ENCODE assay signal across 11 cellular contexts in the genomic region with DNA sequence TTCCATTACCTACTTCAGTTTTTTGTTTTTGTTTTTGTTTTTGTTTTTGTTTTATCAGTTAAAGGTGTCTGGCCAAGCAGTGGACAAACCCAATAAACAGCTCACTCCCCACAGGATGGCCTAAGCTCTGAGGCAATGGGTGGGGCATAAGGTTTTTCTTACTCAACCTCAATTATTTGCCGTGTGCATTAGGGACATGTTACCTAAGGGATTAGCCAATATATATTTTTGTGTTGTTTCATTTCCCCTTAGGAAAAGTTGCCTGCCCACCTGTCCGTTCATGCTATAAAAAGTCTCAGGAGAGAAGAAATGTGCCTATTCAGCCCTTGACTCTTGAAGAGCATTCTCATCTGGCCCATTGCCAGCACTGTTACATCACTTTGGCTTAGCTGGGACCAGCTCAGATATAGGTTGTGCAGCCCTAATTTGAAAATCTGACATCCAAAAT. TPM values are rescaled to one million over a fixed set of nuclear protein-coding genes. Genes with fewer than 3 reads are reported as not detected.
DNase-seq lines count a peak whose midpoint lies in the region; ATAC-seq and TF ChIP-seq lines count a peak whose summit lies in the region.
"Had no signal": no experiment of that assay in that cellular context is flagged by ENCODE, and none has a peak within 500 bp of the region (broad histone marks: within the 10 kb centered on the region; RNA-seq: fewer than 3 reads in every experiment).

No MANE protein-coding gene starts in this region.

- no peak overlapping the region for H3K27ac Mint-ChIP-seq in T-helper 17 cell
- H3K27ac Mint-ChIP-seq: activated CD4-positive, alpha-beta memory T cell treated with anti-CD3 and anti-CD28 coated beads, Interleukin-2, amount 10 ng/mL, durations not matched to agents 7 days and 5 days had no signal

- ATAC-seq in HG03095 (IDR thresholded peaks at IDR 0.05; ENCODE audit: unreplicated experiment) = no peak
- ATAC-seq in T-helper 17 cell = no peak

- peak; percentile 23 for DNase-seq in HCEC 1CT
- DNase-seq in NCI-H1436 (lab: John Stamatoyannopoulos, UW) = peak; percentile 50
- peak; percentile 56 for DNase-seq in amniotic epithelial cell (ENCODE audit: low read depth)
- DNase-seq in lung microvascular endothelial cell (ENCODE audit: low read depth in 2 of 2) = peak; percentile 8 to 47
- no peak for DNase-seq in GM20000 (ENCODE audit: low spot score)
- no peak for DNase-seq in SK-N-DZ (ENCODE audit: low spot score)
- no peak for DNase-seq in T-helper 17 cell
- DNase-seq: activated CD4-positive, alpha-beta memory T cell treated with anti-CD3 and anti-CD28 coated beads, Interleukin-2, amount 10 ng/mL, durations not matched to agents 7 days and 5 days; brain microvascular endothelial cell had no signal

- H3K4me1 Mint-ChIP-seq in T-helper 17 cell = peaks cover 8% of the 10 kb centered on the region

- no peak for TF ChIP-seq CTCF in GM20000 (IDR thresholded peaks at IDR 0.05; ENCODE audit: extremely low read depth, missing control alignments)

- H3K4me3 Mint-ChIP-seq in T-helper 17 cell = no peak overlapping the region
- H3K4me3 Mint-ChIP-seq: activated CD4-positive, alpha-beta memory T cell treated with anti-CD3 and anti-CD28 coated beads, Interleukin-2, amount 10 ng/mL, durations not matched to agents 7 days and 5 days; neural crest cell had no signal

- H3K9me3 ChIP-seq in T-helper 17 cell (ENCODE audit: control insufficient read depth, low read length, poor library complexity, severe bottlenecking) = no peaks in the 10 kb centered on the region

- H3K27me3 Mint-ChIP-seq in T-helper 17 cell = peaks cover 46% of the 10 kb centered on the region

- no peaks in the 10 kb centered on the region for H3K36me3 Mint-ChIP-seq in T-helper 17 cell (ENCODE audit: low read depth)

RNA-seq across cellular contexts. Expression of a gene that starts 7.3 kb away (rescaled TPM):
- total RNA-seq in lung microvascular endothelial cell = 0.22 TPM in 1 of 2 replicates, not detected in the other
- not detected in 2 replicates for polyA plus RNA-seq in SK-N-DZ (2014; cell fraction: cytosol; rRNA removed)
- not detected in 2 replicates for polyA plus RNA-seq in SK-N-DZ (2014; cell fraction: nucleus; rRNA removed)
- total RNA-seq in T-helper 17 cell = under 1 TPM in 1 of 2 donors, not detected in 1; 0.60 TPM

Comparison
In these comparisons a context has a peak if more than half of its experiments do, and no peak if none do; other contexts are left out.
1. DNase-seq: peak in HCEC 1CT (single experiment), NCI-H1436 (single experiment), amniotic epithelial cell (single experiment) and lung microvascular endothelial cell (2 of 2); none in GM20000 (single experiment), SK-N-DZ (single experiment) and T-helper 17 cell (0 of 3).